8 cellular contexts compared by ENCODE assay signal in genomic region chr11:46308632-46309419, GRCh38. TPM values are rescaled to one million over a fixed set of nuclear protein-coding genes. Genes with fewer than 3 reads are reported as not detected.
DNase-seq lines count a peak whose midpoint lies in the region; ATAC-seq, FAIRE-seq and TF ChIP-seq lines count a peak whose summit lies in the region.

No MANE protein-coding gene starts in this region.

- no peaks in the 10 kb centered on the region for H3K9me3 ChIP-seq in IMR-90 (ENCODE audit: control insufficient read depth, insufficient read depth, low read length)
- no peaks in the 10 kb centered on the region for H3K9me3 ChIP-seq in SJCRH30 (replicated peaks)
- H3K9me3 ChIP-seq in pancreas, result no peaks in the 10 kb centered on the region
- no peaks in the 10 kb centered on the region for H3K9me3 ChIP-seq in vagina

- peak overlapping the region; percentile 68 for H2AK9ac ChIP-seq in IMR-90 (replicated peaks; ENCODE audit: low read depth, low read length, poor library complexity)

- peak; percentile 84 for ATAC-seq in IMR-90 (ENCODE audit: low read depth)
- ATAC-seq in pancreas, result peak; percentile 46 to 92 (median 84)

- no peak overlapping the region for H3K14ac ChIP-seq in IMR-90 (replicated peaks; ENCODE audit: low read depth, low read length)

- TF ChIP-seq POLR2A in IMR-90 (IDR thresholded peaks at IDR 0.05; ENCODE audit: low read depth, low read length) (peak; percentile 37; the same call in 1 of the 2 replicates), vagina (IDR thresholded peaks at IDR 0.05) (no peak)

- H2BK5ac ChIP-seq in IMR-90 (ENCODE audit: low read depth, low read length, poor library complexity, severe bottlenecking), result no peak overlapping the region

- H3K9me1 ChIP-seq in IMR-90 (ENCODE audit: insufficient read depth, low read length), result no peaks in the 10 kb centered on the region; the same call in 1 of the 2 replicates

- H4K5ac ChIP-seq in IMR-90 (ENCODE audit: low read depth, low read length), result no peak overlapping the region

- H3K18ac ChIP-seq in IMR-90 (ENCODE audit: low read depth, low read length), result no peak overlapping the region

- no peak overlapping the region for H2BK15ac ChIP-seq in IMR-90 (ENCODE audit: low read depth, low read length)

- H3K4ac ChIP-seq in IMR-90 (ENCODE audit: low read depth, low read length), result no peak overlapping the region; the same call in 1 of the 2 replicates

- no peak overlapping the region for H2BK20ac ChIP-seq in IMR-90 (ENCODE audit: low read depth, low read length)

- peaks cover 34 to 91% of the 10 kb centered on the region in 2 experiments for H3K79me1 ChIP-seq in IMR-90 (ENCODE audit: low read depth in 1 of 2, low read length in 2 of 2)

- CTCF ChIA-PET in IMR-90 (lab: Yijun Ruan, JAX), result interaction anchor here (0.7 to 4.7 kb wide), 6 partner anchors 9 to 70 kb away, joined by 3 to 27 read pairs (median 4); partner anchors contain the start of gene CREB3L1

- FAIRE-seq in pancreas (lab: Jason Lieb, UNC), result no peak

- intact Hi-C loops in IMR-90 (cut with micrococcal nuclease) (loop anchor here (1.0 to 5.0 kb wide), 4 partner anchors 30 to 342 kb away; partner anchors contain the start of gene PHF21A), pancreas (cut with DNase I) (loop anchor here in 2 of 3 donors (5.0 kb wide), 1 partner anchor 62 kb away; no protein-coding TSS in a partner anchor), vagina (cut with DNase I) (loop anchor here (2.0 kb wide), 1 partner anchor 70 kb away; no protein-coding TSS in a partner anchor)

- H3K9ac ChIP-seq in IMR-90 (ENCODE audit: low read depth, low read length), result no peak overlapping the region

- no peak overlapping the region for H3K23ac ChIP-seq in IMR-90 (ENCODE audit: low read depth, low read length)

- DNase-seq in NK-92 treated with Interleukin-12 subunit alpha and Interleukin-12 subunit beta, amount 100 ng/mL, for 24 hours (lab: John Stamatoyannopoulos, UW), result peak; percentile 32
- DNase-seq in NK-92 (lab: John Stamatoyannopoulos, UW; ENCODE audit: unreplicated experiment) (no peak), IMR-90 (peak; percentile 61), SJCRH30 (peak; percentile 73 to 77), germinal center (ENCODE audit: low spot score) (peak; percentile 76), pancreas (peak in 5 of 6 donors; percentile 48 to 83 (median 68)), vagina (ENCODE audit: extremely low spot score in 2 of 2) (no peak)
- peak; percentile 46 for DNase-seq in activated gamma-delta T cell treated with anti-CD3 and anti-CD28 coated beads, Interleukin-2, amount 50 U/mL, for 16 hours (ENCODE audit: low read depth)

- H4K8ac ChIP-seq in IMR-90 (ENCODE audit: low read depth in 2 of 2, low read length in 2 of 2), result peak overlapping the region in 1 of 2 experiments; percentile 26; a peak in 2 of 4 replicates

- 56% methylated on average over 5 of the region's 12 CpGs; no CpG with 5 or more reads in 1 of the 2 experiments for WGBS in IMR-90 (ENCODE audit: extremely low coverage in 2 of 2, insufficient read length in 1 of 2), 2 experiments
- WGBS in pancreas, 2 donors, result 33 to 35% methylated on average over 12 of the region's 12 CpGs

- peak; percentile 89 for TF ChIP-seq RAD21 in IMR-90 (IDR thresholded peaks at IDR 0.05; ENCODE audit: low read length)

- 0 out of 2 replicates have a peak overlapping the region, but pooled peaks have one; percentile 16 for H4K91ac ChIP-seq in IMR-90 (ENCODE audit: insufficient read depth, low read depth, low read length)

- no peak overlapping the region for H3K4me3 ChIP-seq in IMR-90 (ENCODE audit: insufficient read depth, low read depth, low read length)
- no peak overlapping the region for H3K4me3 ChIP-seq in SJCRH30
- H3K4me3 ChIP-seq in pancreas, result no peak overlapping the region
- H3K4me3 ChIP-seq in vagina, result no peak overlapping the region

- H2BK120ac ChIP-seq in IMR-90 (ENCODE audit: low read depth, low read length), result no peak overlapping the region

- POLR2A ChIA-PET in IMR-90 (lab: Charles Lee; ENCODE audit: unreplicated experiment), result interaction anchor here (1.0 kb wide), 1 partner anchor 30 kb away, joined by 4 read pairs; no protein-coding TSS in a partner anchor

- no peak overlapping the region for H3K4me2 ChIP-seq in IMR-90 (ENCODE audit: low read depth, low read length)

- H3K27ac ChIP-seq in IMR-90 (ENCODE audit: insufficient read depth, low read length) (no peak overlapping the region), SJCRH30 (no peak overlapping the region), pancreas (no peak overlapping the region), vagina (no peak overlapping the region)

- H3K27me3 ChIP-seq in IMR-90 (ENCODE audit: control insufficient read depth, insufficient read depth, low read length), result no peaks in the 10 kb centered on the region
- no peaks in the 10 kb centered on the region for H3K27me3 ChIP-seq in SJCRH30
- H3K27me3 ChIP-seq in pancreas, result no peaks in the 10 kb centered on the region
- no peaks in the 10 kb centered on the region for H3K27me3 ChIP-seq in vagina

- peak overlapping the region; percentile 64 for H2AFZ ChIP-seq in IMR-90 (replicated peaks; ENCODE audit: low read length, poor library complexity)

- no peak overlapping the region for H2AK5ac ChIP-seq in IMR-90 (ENCODE audit: low read depth, low read length)

- H4K20me1 ChIP-seq in IMR-90 (ENCODE audit: insufficient read depth, low read length), result peaks cover 26% of the 10 kb centered on the region; the same call in 1 of the 2 replicates

- no peak overlapping the region for H3K56ac ChIP-seq in IMR-90 (ENCODE audit: extremely low read depth, insufficient read depth, low read length)

- H3K4me1 ChIP-seq in IMR-90 (ENCODE audit: control insufficient read depth, insufficient read depth, low read length) (peaks cover 11% of the 10 kb centered on the region), SJCRH30 (no peaks in the 10 kb centered on the region), pancreas (no peaks in the 10 kb centered on the region), vagina (no peaks in the 10 kb centered on the region)

- dilution Hi-C loops in IMR-90 (cut with HindIII; ENCODE audit: low sequenced_read_pairs, unreplicated experiment), result no loop called here

- BruUV-seq in IMR-90 (replicated peaks; lab: Mats Ljungman, UMichigan), result no TSS peak

- in situ Hi-C loops in IMR-90 (cut with MboI; ENCODE audit: low sequenced_read_pairs), result loop anchor here (25.0 kb wide), 1 partner anchor 197 kb away; the partner anchor contains the start of gene PHF21A

- peak; percentile 81 for TF ChIP-seq CTCF in IMR-90 (conservative IDR thresholded peaks at IDR 0.05; ENCODE audit: low read depth, low read length)
- peak in 3 of 4 donors; percentile 57 to 73 (median 64) for TF ChIP-seq CTCF in pancreas (IDR thresholded peaks at IDR 0.05)
- TF ChIP-seq CTCF in vagina (IDR thresholded peaks at IDR 0.05), result peak; percentile 85 to 90 (median 86)

- H3K36me3 ChIP-seq in IMR-90 (ENCODE audit: control insufficient read depth, insufficient read depth, low read length) (peaks cover 71% of the 10 kb centered on the region), SJCRH30 (no peaks in the 10 kb centered on the region), pancreas (peaks cover 4 to 66% (median 27%) of the 10 kb centered on the region in 3 donors), vagina (peaks cover 0 to 6% of the 10 kb centered on the region in 2 donors)

TF ChIP-seq in IMR-90, 13 proteins besides CTCF, POLR2A, EP300 and RAD21:
- no peak for TF ChIP-seq CHD1 (IDR thresholded peaks at IDR 0.05; ENCODE audit: low read depth, low read length)
- peak; percentile 88 for TF ChIP-seq SMC3 (IDR thresholded peaks at IDR 0.05; ENCODE audit: low read depth, low read length)
- TF ChIP-seq CEBPB (IDR thresholded peaks at IDR 0.05; ENCODE audit: low read depth, low read length), result no peak
- no peak for TF ChIP-seq NFE2L2 (IDR thresholded peaks at IDR 0.05; ENCODE audit: low read depth, low read length)
TF ChIP-seq in IMR-90: peak in this region for 1.

RNA-seq across cellular contexts. Expression of gene CREB3L1, which starts 31.4 kb away (rescaled TPM):
- total RNA-seq in IMR-90 (2012; rRNA removed), result 8.1 and 10.0 TPM in 2 replicates
- polyA plus RNA-seq in IMR-90 (2012; rRNA removed), result 76.9 and 82.3 TPM in 2 replicates
- 85.0 and 112 TPM in 2 replicates for polyA plus RNA-seq in IMR-90 (2012; cell fraction: cytosol; rRNA removed)
- polyA plus RNA-seq in IMR-90 (2012; cell fraction: nucleus; rRNA removed; ENCODE audit: low replicate concordance), result 50.1 and 52.2 TPM in 2 replicates
- 0.30 and 0.34 TPM in 2 replicates for total RNA-seq in SJCRH30 (2014; rRNA removed; shearing (Covaris generic))
- 100 to 1,000 TPM in 1 of 6 donors, 10 to 100 TPM in 5; 26.3 to 129 (median 47.9) TPM for total RNA-seq in pancreas
- polyA plus RNA-seq in pancreas, result 10 to 100 TPM; 40.1 to 59.1 TPM
- 11.8 TPM for total RNA-seq in vagina

RNA-seq across cellular contexts. Expression of gene DGKZ, which starts 38.4 kb away (rescaled TPM):
- total RNA-seq in IMR-90 (2012; rRNA removed), result 43.0 and 46.8 TPM in 2 replicates
- 62.0 and 68.0 TPM in 2 replicates for polyA plus RNA-seq in IMR-90 (2012; rRNA removed)
- 52.8 and 75.7 TPM in 2 replicates for polyA plus RNA-seq in IMR-90 (2012; cell fraction: cytosol; rRNA removed)
- 126 and 364 TPM in 2 replicates for polyA plus RNA-seq in IMR-90 (2012; cell fraction: nucleus; rRNA removed; ENCODE audit: low replicate concordance)
- total RNA-seq in SJCRH30 (2014; rRNA removed; shearing (Covaris generic)), result 34.2 and 42.1 TPM in 2 replicates
- 10 to 100 TPM; 34.1 to 46.3 (median 35.0) TPM for total RNA-seq in pancreas
- 10 to 100 TPM; 81.1 to 88.8 TPM for polyA plus RNA-seq in pancreas
- 78.8 TPM for total RNA-seq in vagina

Comparison
In these comparisons a context has a peak if more than half of its experiments do, and no peak if none do; other contexts are left out.
1. DNase-seq: peak in NK-92 treated with Interleukin-12 subunit alpha and Interleukin-12 subunit beta, amount 100 ng/mL, for 24 hours (single experiment), IMR-90 (single experiment), SJCRH30 (2 of 2), activated gamma-delta T cell treated with anti-CD3 and anti-CD28 coated beads, Interleukin-2, amount 50 U/mL, for 16 hours (single experiment), germinal center (single experiment) and pancreas (5 of 6); none in NK-92 (single experiment) and vagina (0 of 2).
2. Peak in every context shown above with its lines, with median percentiles within 50 percentile points of each other: CTCF ChIP-seq.